28 cellular contexts compared by ENCODE assay signal in genomic region chr7:129752760-129753159, GRCh38.
"Had no signal": no experiment of that assay in that cellular context is flagged by ENCODE, and none has a peak within 500 bp of the region (broad histone marks: within the 10 kb centered on the region; RNA-seq: fewer than 3 reads in every experiment).

No MANE protein-coding gene starts in this region.

- H3K4me3 Mint-ChIP-seq: activated B cell treated with CpG ODN at 0.5 μM for 24 hours; activated CD4-positive, alpha-beta T cell treated with anti-CD3 and anti-CD28 coated beads, Interleukin-2, amount 10 ng/mL, durations not matched to agents 7 days and 5 days; activated naive CD4-positive, alpha-beta T cell treated with anti-CD3 and anti-CD28 coated beads for 36 hours; activated naive CD8-positive, alpha-beta T cell treated with anti-CD3 and anti-CD28 coated beads for 36 hours; activated T-cell treated with anti-CD3 and anti-CD28 coated beads, Interleukin-2, amount 50 U/mL, for 24 hours; T-helper 1 cell treated with Interleukin-12 subunit alpha and Interleukin-12 subunit beta and Interleukin-4 antibody, amounts not matched to agents 30 μg/mL and 1 μg/mL, for 36 hours; T-helper 2 cell treated with Interferon-gamma antibody and Interleukin-4, amounts not matched to agents 5 μg/mL and 100 μg/mL, for 36 hours had no signal

- ATAC-seq: activated naive CD4-positive, alpha-beta T cell treated with anti-CD3 and anti-CD28 coated beads, Interleukin-2, amount 50 U/mL, for 72 hours; body of pancreas had no signal

- H3K27ac Mint-ChIP-seq: activated B cell treated with CpG ODN at 0.5 μM for 24 hours; activated CD4-positive, alpha-beta T cell treated with anti-CD3 and anti-CD28 coated beads, Interleukin-2, amount 10 ng/mL, durations not matched to agents 7 days and 5 days; activated naive CD4-positive, alpha-beta T cell treated with anti-CD3 and anti-CD28 coated beads for 36 hours; activated naive CD8-positive, alpha-beta T cell treated with anti-CD3 and anti-CD28 coated beads for 36 hours; T-helper 1 cell treated with Interleukin-12 subunit alpha and Interleukin-12 subunit beta and Interleukin-4 antibody, amounts not matched to agents 30 μg/mL and 1 μg/mL, for 36 hours; T-helper 2 cell treated with Interferon-gamma antibody and Interleukin-4, amounts not matched to agents 5 μg/mL and 100 μg/mL, for 36 hours had no signal

- H3K4me3 ChIP-seq: adrenal gland, body of pancreas, breast epithelium had no signal

- DNase-seq: activated B cell treated with CpG ODN at 0.5 μM for 24 hours; activated CD4-positive, alpha-beta T cell treated with anti-CD3 and anti-CD28 coated beads for 4 hours; activated CD4-positive, alpha-beta T cell treated with anti-CD3 and anti-CD28 coated beads, Interleukin-2, amount 10 ng/mL, durations not matched to agents 7 days and 5 days; activated CD4-positive, alpha-beta T cell treated with anti-CD3 and anti-CD28 coated beads, Interleukin-2, amount 50 U/mL, for 4 hours; activated CD4-positive, CD25-positive, alpha-beta regulatory T cell treated with anti-CD3 and anti-CD28 coated beads, Interleukin-2, amount 50 U/mL, for 72 hours; activated CD8-positive, alpha-beta memory T cell treated with anti-CD3 and anti-CD28 coated beads, Interleukin-2, amount 50 U/mL, for 48 hours; activated effector memory CD4-positive, alpha-beta T cell treated with anti-CD3 and anti-CD28 coated beads, Interleukin-2, amount 50 U/mL, for 16 hours; activated gamma-delta T cell treated with Interleukin-2 at 50 U/mL for 16 hours; activated naive CD4-positive, alpha-beta T cell; activated naive CD4-positive, alpha-beta T cell treated with anti-CD3 and anti-CD28 coated beads for 36 hours; activated naive CD4-positive, alpha-beta T cell treated with anti-CD3 and anti-CD28 coated beads, Interleukin-2, amount 50 U/mL, for 16 hours; activated naive CD8-positive, alpha-beta T cell treated with anti-CD3 and anti-CD28 coated beads for 36 hours; activated T-cell treated with anti-CD3 and anti-CD28 coated beads, Interleukin-2, amount 50 U/mL, for 24 hours; activated T-cell treated with anti-CD3 and anti-CD28 coated beads, Interleukin-2, amount 50 U/mL, for 48 hours; adrenal gland; amniotic stem cell; aorta; body of pancreas; brain microvascular endothelial cell; central memory CD4-positive, alpha-beta T cell; SW 1271; T-helper 1 cell; T-helper 2 cell; T-helper 9 cell had no signal

- H3K9me3 Mint-ChIP-seq: activated B cell treated with CpG ODN at 0.5 μM for 24 hours; activated CD4-positive, alpha-beta T cell treated with anti-CD3 and anti-CD28 coated beads, Interleukin-2, amount 10 ng/mL, durations not matched to agents 7 days and 5 days; activated naive CD4-positive, alpha-beta T cell treated with anti-CD3 and anti-CD28 coated beads for 36 hours; activated naive CD4-positive, alpha-beta T cell treated with anti-CD3 and anti-CD28 coated beads, Interleukin-2, amount 50 U/mL, for 72 hours; activated naive CD8-positive, alpha-beta T cell treated with anti-CD3 and anti-CD28 coated beads for 36 hours; activated T-cell treated with anti-CD3 and anti-CD28 coated beads, Interleukin-2, amount 50 U/mL, for 24 hours; T-helper 1 cell treated with Interleukin-12 subunit alpha and Interleukin-12 subunit beta and Interleukin-4 antibody, amounts not matched to agents 30 μg/mL and 1 μg/mL, for 36 hours; T-helper 2 cell treated with Interferon-gamma antibody and Interleukin-4, amounts not matched to agents 5 μg/mL and 100 μg/mL, for 36 hours had no signal

- H3K27me3 Mint-ChIP-seq: activated B cell treated with CpG ODN at 0.5 μM for 24 hours; activated CD4-positive, alpha-beta T cell treated with anti-CD3 and anti-CD28 coated beads, Interleukin-2, amount 10 ng/mL, durations not matched to agents 7 days and 5 days; activated naive CD8-positive, alpha-beta T cell treated with anti-CD3 and anti-CD28 coated beads for 36 hours; activated T-cell treated with anti-CD3 and anti-CD28 coated beads, Interleukin-2, amount 50 U/mL, for 24 hours had no signal

- H3K36me3 Mint-ChIP-seq: activated naive CD4-positive, alpha-beta T cell treated with anti-CD3 and anti-CD28 coated beads, Interleukin-2, amount 50 U/mL, for 72 hours had no signal

- H3K4me1 Mint-ChIP-seq: activated B cell treated with CpG ODN at 0.5 μM for 24 hours; activated CD4-positive, alpha-beta T cell treated with anti-CD3 and anti-CD28 coated beads, Interleukin-2, amount 10 ng/mL, durations not matched to agents 7 days and 5 days had no signal
